In the genomic region with DNA sequence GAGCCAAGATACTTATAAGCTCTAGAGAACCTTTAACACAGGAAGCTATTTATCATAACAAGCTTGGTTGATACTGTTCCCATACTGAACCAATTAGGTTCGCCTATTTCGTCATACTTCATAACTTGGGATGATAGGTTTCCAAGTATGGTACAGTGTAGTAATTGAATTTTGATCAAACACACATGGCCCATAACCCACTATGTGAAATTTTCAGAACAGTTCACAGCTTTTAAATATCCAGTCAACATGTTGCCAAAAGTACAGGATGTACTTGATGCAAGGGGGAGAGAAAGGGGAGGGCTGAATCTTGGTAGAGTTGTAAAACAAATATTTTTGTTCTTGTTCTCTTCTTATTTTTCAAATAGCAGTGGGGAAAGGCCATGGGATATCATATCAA, we compare ENCODE assay signal across 1 cellular context.
TF ChIP-seq lines count a peak whose summit lies in the region.

No MANE protein-coding gene starts in this region.

TF ChIP-seq in H1, 55 proteins besides CTCF, POLR2A, EP300 and RAD21 (continued from another document):
- no peak for TF ChIP-seq KDM4A (IDR thresholded peaks at IDR 0.05; ENCODE audit: low read depth, low read length, severe bottlenecking)
- no peak for TF ChIP-seq JUND (IDR thresholded peaks at IDR 0.05; ENCODE audit: low read length)
- no peak for TF ChIP-seq ATF2 (IDR thresholded peaks at IDR 0.05; ENCODE audit: low read length)
- TF ChIP-seq NANOG (IDR thresholded peaks at IDR 0.05; ENCODE audit: insufficient read depth, low read depth, low read length, poor library complexity, severe bottlenecking) = no peak
- TF ChIP-seq SP4 (IDR thresholded peaks at IDR 0.05; ENCODE audit: low read length) = no peak
